ENCODE assay signal across 17 cellular contexts in genomic region chr2:193103064-193103463, GRCh38.
DNase-seq lines count a peak whose midpoint lies in the region; ATAC-seq lines count a peak whose summit lies in the region.
"Had no signal": no experiment of that assay in that cellular context is flagged by ENCODE, and none has a peak within 500 bp of the region (broad histone marks: within the 10 kb centered on the region; RNA-seq: fewer than 3 reads in every experiment).

No MANE protein-coding gene starts in this region.

- no peaks in the 10 kb centered on the region for H3K27me3 Mint-ChIP-seq in T-helper 17 cell
- H3K27me3 Mint-ChIP-seq: stimulated activated naive CD8-positive, alpha-beta T cell treated with anti-CD3 and anti-CD28 coated beads, Interleukin-15, Interleukin-2, amounts not matched to agents 100 ng/mL and 50 ng/mL, for 24 hours had no signal

- no peaks in the 10 kb centered on the region for H3K4me1 Mint-ChIP-seq in T-helper 17 cell

- DNase-seq in COLO829 (ENCODE audit: low spot score) (peak; percentile 13), SW480 (ENCODE audit: low spot score) (peak; percentile 23), glomerular visceral epithelial cell (ENCODE audit: extremely low spot score) (peak; percentile 3), T-helper 17 cell (no peak), epidermal melanocyte (ENCODE audit: insufficient read length, low spot score) (no peak)
- DNase-seq in activated CD8-positive, alpha-beta memory T cell treated with anti-CD3 and anti-CD28 coated beads for 24 hours: no peak
- DNase-seq: activated CD8-positive, alpha-beta T cell treated with anti-CD3 and anti-CD28 coated beads, Interleukin-2, amount 10 ng/mL, durations not matched to agents 7 days and 5 days; amniotic stem cell; COR-L47; cortex of kidney; NCI-H1930; NCI-H526 treated with DMSO at 0.1 percent for 48 hours; pancreas; SW 1271 had no signal

- no peaks in the 10 kb centered on the region for H3K36me3 Mint-ChIP-seq in T-helper 17 cell (ENCODE audit: low read depth)

- H3K27ac Mint-ChIP-seq in T-helper 17 cell: no peak overlapping the region
- H3K27ac Mint-ChIP-seq: activated CD8-positive, alpha-beta T cell treated with anti-CD3 and anti-CD28 coated beads, Interleukin-2, amount 10 ng/mL, durations not matched to agents 7 days and 5 days; stimulated activated naive CD8-positive, alpha-beta T cell treated with anti-CD3 and anti-CD28 coated beads, Interleukin-15, Interleukin-2, amounts not matched to agents 100 ng/mL and 50 ng/mL, for 24 hours had no signal

- H3K4me3 Mint-ChIP-seq in T-helper 17 cell: no peak overlapping the region
- H3K4me3 Mint-ChIP-seq: activated CD8-positive, alpha-beta T cell treated with anti-CD3 and anti-CD28 coated beads, Interleukin-2, amount 10 ng/mL, durations not matched to agents 7 days and 5 days; stimulated activated naive CD8-positive, alpha-beta T cell treated with anti-CD3 and anti-CD28 coated beads, Interleukin-15, Interleukin-2, amounts not matched to agents 100 ng/mL and 50 ng/mL, for 24 hours had no signal

- peak; percentile 37 for ATAC-seq in HG03565 (IDR thresholded peaks at IDR 0.05; ENCODE audit: unreplicated experiment)
- no peak for ATAC-seq in T-helper 17 cell
- no peak for ATAC-seq in HG03039 (IDR thresholded peaks at IDR 0.05; ENCODE audit: unreplicated experiment)
- ATAC-seq: activated CD8-positive, alpha-beta T cell treated with anti-CD3 and anti-CD28 coated beads, Interleukin-2, amount 10 ng/mL, durations not matched to agents 7 days and 5 days; pancreas had no signal

- H3K9me3 ChIP-seq in T-helper 17 cell (ENCODE audit: control insufficient read depth, low read length, poor library complexity, severe bottlenecking): no peaks in the 10 kb centered on the region
- H3K9me3 ChIP-seq: pancreas had no signal

Comparison
In these comparisons a context has a peak if more than half of its experiments do, and no peak if none do; other contexts are left out.
1. DNase-seq: peak in COLO829 (single experiment), SW480 (single experiment) and glomerular visceral epithelial cell (single experiment); none in T-helper 17 cell (0 of 3), activated CD8-positive, alpha-beta memory T cell treated with anti-CD3 and anti-CD28 coated beads for 24 hours (single experiment) and epidermal melanocyte (single experiment).